13 cellular contexts compared by ENCODE assay signal in the genomic region with DNA sequence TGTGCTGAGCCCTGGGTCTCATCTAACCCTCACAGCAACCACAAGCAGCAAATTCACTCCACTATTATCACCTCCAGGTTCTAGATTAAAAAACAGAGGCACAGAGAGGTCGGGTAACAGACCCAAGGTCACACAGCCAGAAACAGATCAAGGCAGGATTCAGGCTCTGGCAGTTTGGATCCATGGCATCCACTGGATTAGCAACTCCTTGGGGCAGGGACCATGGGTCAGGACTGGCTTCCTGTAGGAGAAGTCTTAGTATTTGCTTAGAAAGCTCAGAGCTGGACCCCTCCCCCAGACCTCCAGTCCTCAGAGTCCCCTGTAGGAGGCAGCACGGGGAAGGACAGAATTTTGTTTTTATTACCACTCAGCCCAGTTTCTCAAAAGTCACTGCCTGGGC. TPM values are rescaled to one million over a fixed set of nuclear protein-coding genes. Genes with fewer than 3 reads are reported as not detected.
DNase-seq lines count a peak whose midpoint lies in the region; ATAC-seq and TF ChIP-seq lines count a peak whose summit lies in the region.
"Had no signal": no experiment of that assay in that cellular context is flagged by ENCODE, and none has a peak within 500 bp of the region (broad histone marks: within the 10 kb centered on the region; RNA-seq: fewer than 3 reads in every experiment).

No MANE protein-coding gene starts in this region.

- no peak overlapping the region for H3K4me3 Mint-ChIP-seq in stimulated activated naive CD8-positive, alpha-beta T cell treated with anti-CD3 and anti-CD28 coated beads, Interleukin-15, Interleukin-2, amounts not matched to agents 100 ng/mL and 50 ng/mL, for 24 hours
- H3K4me3 Mint-ChIP-seq in T-cell (peak overlapping the region in 1 of 3 donors; percentile 87), type B pancreatic cell (no peak overlapping the region)

- no peaks in the 10 kb centered on the region for H3K9me3 Mint-ChIP-seq in stimulated activated naive CD8-positive, alpha-beta T cell treated with anti-CD3 and anti-CD28 coated beads, Interleukin-15, Interleukin-2, amounts not matched to agents 100 ng/mL and 50 ng/mL, for 24 hours
- H3K9me3 Mint-ChIP-seq in T-cell (peaks cover 0 to 3% (median 0%) of the 10 kb centered on the region in 3 donors), type B pancreatic cell (no peaks in the 10 kb centered on the region)

- CTCF ChIA-PET in T-cell (lab: Charles Lee), result interaction anchor here in 1 of 2 donors (0.6 to 4.8 kb wide), 5 partner anchors 14 to 55 kb away, joined by 3 to 24 read pairs (median 4); no protein-coding TSS in a partner anchor

- peak; percentile 50 for TF ChIP-seq CTCF in epithelial cell of proximal tubule (conservative IDR thresholded peaks at IDR 0.05; ENCODE audit: low read depth, low read length)
- TF ChIP-seq CTCF in type B pancreatic cell (conservative IDR thresholded peaks at IDR 0.05), result peak; percentile 62

- POLR2A ChIA-PET in T-cell (lab: Charles Lee), result interaction anchor here (0.5 to 1.4 kb wide), 3 partner anchors 14 to 35 kb away, joined by 3 to 5 read pairs (median 4); a partner anchor contains a TSS

- ATAC-seq in stimulated activated naive CD8-positive, alpha-beta T cell treated with anti-CD3 and anti-CD28 coated beads, Interleukin-15, Interleukin-2, amounts not matched to agents 100 U/mL and 50 U/mL, for 24 hours, result no peak
- no peak for ATAC-seq in T-cell (replicated peaks in 1 of 4)

- DNase-seq in stimulated activated naive CD8-positive, alpha-beta T cell treated with anti-CD3 and anti-CD28 coated beads, Interleukin-15, Interleukin-2, amounts not matched to agents 100 U/mL and 50 U/mL, for 24 hours, result no peak
- DNase-seq in T-cell, result peak in 9 of 34 experiments; percentile 15 to 46 (median 33)
- DNase-seq in epithelial cell of proximal tubule (ENCODE audit: low read depth), result no peak
- DNase-seq in type B pancreatic cell (ENCODE audit: extremely low spot score, unreplicated experiment), result no peak
- no peak for DNase-seq in germinal center (ENCODE audit: low spot score)
- DNase-seq in NCI-H345 (lab: John Stamatoyannopoulos, UW), result no peak
- DNase-seq in NK-92 treated with Interleukin-12 subunit alpha and Interleukin-12 subunit beta, amount 100 ng/mL, for 24 hours (lab: John Stamatoyannopoulos, UW), result no peak
- DNase-seq: DMS 273 treated with DMSO at 0.1 percent for 48 hours, NCI-H2029 treated with DMSO at 0.1 percent for 48 hours, ovary, T-helper 9 cell had no signal

- H3K36me3 Mint-ChIP-seq in stimulated activated naive CD8-positive, alpha-beta T cell treated with anti-CD3 and anti-CD28 coated beads, Interleukin-15, Interleukin-2, amounts not matched to agents 100 ng/mL and 50 ng/mL, for 24 hours (ENCODE audit: low read depth), result no peaks in the 10 kb centered on the region
- no peaks in the 10 kb centered on the region for H3K36me3 Mint-ChIP-seq in T-cell
- H3K36me3 Mint-ChIP-seq in type B pancreatic cell, result no peaks in the 10 kb centered on the region

- H3K4me1 Mint-ChIP-seq in stimulated activated naive CD8-positive, alpha-beta T cell treated with anti-CD3 and anti-CD28 coated beads, Interleukin-15, Interleukin-2, amounts not matched to agents 100 ng/mL and 50 ng/mL, for 24 hours (ENCODE audit: low read depth), result peaks cover 65% of the 10 kb centered on the region
- H3K4me1 Mint-ChIP-seq in T-cell (peaks cover 69 to 76% (median 70%) of the 10 kb centered on the region in 3 donors), type B pancreatic cell (ENCODE audit: unreplicated experiment) (peaks cover 33% of the 10 kb centered on the region)

- H3K27ac Mint-ChIP-seq in stimulated activated naive CD8-positive, alpha-beta T cell treated with anti-CD3 and anti-CD28 coated beads, Interleukin-15, Interleukin-2, amounts not matched to agents 100 ng/mL and 50 ng/mL, for 24 hours, result peak overlapping the region; percentile 46
- peak overlapping the region; percentile 100 for H3K27ac Mint-ChIP-seq in T-cell
- H3K27ac Mint-ChIP-seq in type B pancreatic cell, result peak overlapping the region; percentile 4

- no peak overlapping the region for H3K4me3 ChIP-seq in epithelial cell of proximal tubule (ENCODE audit: low read depth, low read length)
- H3K4me3 ChIP-seq: breast epithelium, ovary had no signal

- no peaks in the 10 kb centered on the region for H3K27me3 Mint-ChIP-seq in stimulated activated naive CD8-positive, alpha-beta T cell treated with anti-CD3 and anti-CD28 coated beads, Interleukin-15, Interleukin-2, amounts not matched to agents 100 ng/mL and 50 ng/mL, for 24 hours
- H3K27me3 Mint-ChIP-seq in T-cell (no peaks in the 10 kb centered on the region), type B pancreatic cell (no peaks in the 10 kb centered on the region)

RNA-seq across cellular contexts. Expression of a gene that starts 34.4 kb away (rescaled TPM):
- total RNA-seq in T-cell, result 100 to 1,000 TPM; 329 to 974 (median 377) TPM
- 8.2 and 10.5 TPM in 2 replicates for total RNA-seq in epithelial cell of proximal tubule
- 198 and 437 TPM in 2 replicates for total RNA-seq in type B pancreatic cell (ENCODE audit: low replicate concordance)

Comparison
In these comparisons a context has a peak if more than half of its experiments do, and no peak if none do; other contexts are left out.
1. H3K27ac Mint-ChIP-seq: peak in every context shown above with its lines; median percentile 100 in T-cell; 46 in stimulated activated naive CD8-positive, alpha-beta T cell treated with anti-CD3 and anti-CD28 coated beads, Interleukin-15, Interleukin-2, amounts not matched to agents 100 ng/mL and 50 ng/mL, for 24 hours; 4 in type B pancreatic cell.
2. RNA of a gene that starts 34.4 kb away (total RNA-seq): 329 to 974 TPM in T-cell and 198 to 437 TPM in type B pancreatic cell; 8.2 to 10.5 TPM in epithelial cell of proximal tubule; every median in the first group is over 10 times any median in the second.